Comparison of ENCODE assay signal across 11 cellular contexts in genomic region chr11:94706211-94706610, GRCh38.
DNase-seq lines count a peak whose midpoint lies in the region; ATAC-seq and TF ChIP-seq lines count a peak whose summit lies in the region.
"Had no signal": no experiment of that assay in that cellular context is flagged by ENCODE, and none has a peak within 500 bp of the region (broad histone marks: within the 10 kb centered on the region; RNA-seq: fewer than 3 reads in every experiment).

No MANE protein-coding gene starts in this region.

- peak; percentile 91 for ATAC-seq in Right ventricle myocardium superior (ENCODE audit: poor library complexity)
- ATAC-seq: activated T-helper 17 cell treated with anti-CD3 and anti-CD28 coated beads, Interleukin-2, amount 50 U/mL, for 72 hours had no signal

- H3K9me3 ChIP-seq in HUES48 (ENCODE audit: control insufficient read depth, insufficient read depth, low read length) (no peaks in the 10 kb centered on the region), smooth muscle cell (replicated peaks; ENCODE audit: low read depth) (no peaks in the 10 kb centered on the region)
- H3K9me3 ChIP-seq: HAP-1 had no signal

- H3K4me1 ChIP-seq in HUES48 (ENCODE audit: control insufficient read depth, insufficient read depth, low read length): peaks cover 12% of the 10 kb centered on the region
- peaks cover 4% of the 10 kb centered on the region for H3K4me1 ChIP-seq in smooth muscle cell (ENCODE audit: low read depth)
- H3K4me1 ChIP-seq: HAP-1 had no signal

- no peaks in the 10 kb centered on the region for H4K20me1 ChIP-seq in smooth muscle cell (ENCODE audit: low read depth)

- WGBS in smooth muscle cell (ENCODE audit: low lambda C conversion rate): 41% methylated on average over 5 of the region's 5 CpGs

- H3K9ac ChIP-seq in HUES48 (ENCODE audit: low read depth, low read length) (no peak overlapping the region), smooth muscle cell (ENCODE audit: low read depth) (peak overlapping the region; percentile 67)

- H3K27me3 ChIP-seq in HUES48 (ENCODE audit: control insufficient read depth, insufficient read depth, low read length): no peaks in the 10 kb centered on the region
- no peaks in the 10 kb centered on the region for H3K27me3 ChIP-seq in smooth muscle cell (ENCODE audit: low read depth)
- H3K27me3 ChIP-seq in brain microvascular endothelial cell (replicated peaks): no peaks in the 10 kb centered on the region

- in situ Hi-C loops in brain microvascular endothelial cell (cut with HindIII; ENCODE audit: low pct_ligation_motif_present, low sequenced_read_pairs): no loop called here

- peak overlapping the region; percentile 20 for H2AFZ ChIP-seq in smooth muscle cell (ENCODE audit: low read depth)

- no peak overlapping the region for H3K4me3 ChIP-seq in HUES48 (ENCODE audit: low read depth, low read length)
- peak overlapping the region; percentile 23 for H3K4me3 ChIP-seq in smooth muscle cell
- no peak overlapping the region for H3K4me3 ChIP-seq in brain microvascular endothelial cell (ENCODE audit: low read depth, low read length)
- H3K4me3 ChIP-seq: HAP-1 had no signal

- TF ChIP-seq CTCF in smooth muscle cell (IDR thresholded peaks at IDR 0.05; ENCODE audit: borderline replicate concordance, insufficient read depth, poor library complexity, severe bottlenecking): no peak
- TF ChIP-seq CTCF in brain microvascular endothelial cell (IDR thresholded peaks at IDR 0.05; ENCODE audit: low read depth, low read length, missing control alignments): no peak

- DNase-seq in RPMI7951 (ENCODE audit: low read depth): peak; percentile 18
- DNase-seq in Right ventricle myocardium superior: peak; percentile 38
- DNase-seq in smooth muscle cell (lab: John Stamatoyannopoulos, UW; ENCODE audit: unreplicated experiment): no peak
- no peak for DNase-seq in NCI-H526 (lab: John Stamatoyannopoulos, UW)
- DNase-seq in brain microvascular endothelial cell: no peak
- no peak for DNase-seq in dermis blood vessel endothelial cell
- DNase-seq: activated CD4-positive, CD25-positive, alpha-beta regulatory T cell; DND-41 had no signal

- H3K27ac ChIP-seq in HUES48 (ENCODE audit: low read depth, low read length): peak overlapping the region; percentile 29
- peak overlapping the region; percentile 88 for H3K27ac ChIP-seq in smooth muscle cell (ENCODE audit: low read depth)
- H3K27ac ChIP-seq in brain microvascular endothelial cell: no peak overlapping the region

- no peaks in the 10 kb centered on the region for H3K79me2 ChIP-seq in smooth muscle cell (ENCODE audit: low read depth)

- H3F3A ChIP-seq in smooth muscle cell (ENCODE audit: low read depth): peaks cover 7% of the 10 kb centered on the region

- intact Hi-C loops in Right ventricle myocardium superior (cut with DNase I): no loop called here

- H3K4me2 ChIP-seq in smooth muscle cell: peak overlapping the region; percentile 72

- H3K36me3 ChIP-seq in HUES48 (ENCODE audit: control insufficient read depth, insufficient read depth, low read length) (no peaks in the 10 kb centered on the region), smooth muscle cell (ENCODE audit: low read depth) (no peaks in the 10 kb centered on the region), brain microvascular endothelial cell (replicated peaks) (no peaks in the 10 kb centered on the region)
- H3K36me3 ChIP-seq: HAP-1 had no signal

Comparison
In these comparisons a context has a peak if more than half of its experiments do, and no peak if none do; other contexts are left out.
1. DNase-seq: peak in RPMI7951 (single experiment) and Right ventricle myocardium superior (single experiment); none in smooth muscle cell (single experiment), NCI-H526 (0 of 2), brain microvascular endothelial cell (single experiment) and dermis blood vessel endothelial cell (single experiment).